Comparison of ENCODE assay signal across 10 cellular contexts in genomic region chr7:27890205-27890849, GRCh38.
A peak's percentile ranks its signal among the peaks of the same experiment; 100 is the strongest.
DNase-seq lines count a peak whose midpoint lies in the region; ATAC-seq and TF ChIP-seq lines count a peak whose summit lies in the region.
"Had no signal": no experiment of that assay in that cellular context is flagged by ENCODE, and none has a peak within 500 bp of the region (broad histone marks: within the 10 kb centered on the region; RNA-seq: fewer than 3 reads in every experiment).

No MANE protein-coding gene starts in this region.

- peak; percentile 100 for ATAC-seq in GM18868 (IDR thresholded peaks at IDR 0.05; ENCODE audit: unreplicated experiment)
- ATAC-seq in GM21390 (IDR thresholded peaks at IDR 0.05; ENCODE audit: unreplicated experiment), result peak; percentile 100
- ATAC-seq in HG03045 (IDR thresholded peaks at IDR 0.05; ENCODE audit: unreplicated experiment), result peak; percentile 97
- ATAC-seq in esophagus mucosa, result no peak

- peak; percentile 13 for DNase-seq in RPMI8226
- DNase-seq in central memory CD4-positive, alpha-beta T cell, result no peak
- no peak for DNase-seq in BE2C
- DNase-seq in NCI-H2029 treated with DMSO at 0.1 percent for 48 hours (lab: John Stamatoyannopoulos, UW), result no peak
- DNase-seq: DMS 273 treated with DMSO at 0.1 percent for 48 hours, NCI-H1436 had no signal

- H3K9me3 ChIP-seq in BE2C, result no peaks in the 10 kb centered on the region; the same call in 1 of the 2 replicates

- TF ChIP-seq CTCF in BE2C (IDR thresholded peaks at IDR 0.05; ENCODE audit: low read depth, low read length), result no peak

- H3K27me3 ChIP-seq in BE2C, result no peaks in the 10 kb centered on the region

- peaks cover 15% of the 10 kb centered on the region; the same call in 1 of the 2 replicates for H3K36me3 ChIP-seq in BE2C

- no peak overlapping the region for H3K4me3 ChIP-seq in BE2C (ENCODE audit: low read depth, low read length)

- no peaks in the 10 kb centered on the region for H3K4me1 ChIP-seq in BE2C
